Comparison of ENCODE assay signal across 8 cellular contexts in genomic region chr16:46688657-46689491, GRCh38. TPM values are rescaled to one million over a fixed set of nuclear protein-coding genes. Genes with fewer than 3 reads are reported as not detected.
A peak's percentile ranks its signal among the peaks of the same experiment; 100 is the strongest.
DNase-seq lines count a peak whose midpoint lies in the region; ATAC-seq, FAIRE-seq and TF ChIP-seq lines count a peak whose summit lies in the region.

TSS of gene VPS35 (minus strand) at chr16:46689178. CDS start at chr16:46689133, 45 bp downstream.

- intact Hi-C loops in left ventricle myocardium inferior (cut with micrococcal nuclease), result no loop called here
- intact Hi-C loops in prostate gland (cut with DNase I), result loop anchor here (2.0 to 10.0 kb wide), 2 partner anchors 116 to 142 kb away; partner anchors contain the start of gene C16orf87

- peak; percentile 84 for ATAC-seq in HG02870 (IDR thresholded peaks at IDR 0.05; ENCODE audit: unreplicated experiment)

- peak within 1 kb of the TSS; percentile 94 for H3K27ac ChIP-seq in left ventricle myocardium inferior (replicated peaks)
- H3K27ac ChIP-seq in prostate gland, result peak within 1 kb of the TSS; percentile 92 to 95

- in situ Hi-C loops in GM13976 (cut with MboI; ENCODE audit: low sequenced_read_pairs, unreplicated experiment), result no loop called here

- H3K36me3 ChIP-seq in left ventricle myocardium inferior, result no peaks in the 10 kb centered on the region
- H3K36me3 ChIP-seq in prostate gland, result no peaks in the 10 kb centered on the region

- TF ChIP-seq POLR2A in prostate gland (IDR thresholded peaks at IDR 0.05), result peak; percentile 89

- H3K9me3 ChIP-seq in left ventricle myocardium inferior (replicated peaks) (no peaks in the 10 kb centered on the region), prostate gland (no peaks in the 10 kb centered on the region)

- no peak for FAIRE-seq in urothelium cell line (lab: Jason Lieb, UNC)

- H3K4me1 ChIP-seq in left ventricle myocardium inferior, result peaks cover 72% of the 10 kb centered on the region
- H3K4me1 ChIP-seq in prostate gland (replicated peaks), result peaks cover 4% of the 10 kb centered on the region

- H3K27me3 ChIP-seq in left ventricle myocardium inferior (ENCODE audit: low read depth), result no peaks in the 10 kb centered on the region
- H3K27me3 ChIP-seq in prostate gland (replicated peaks; ENCODE audit: insufficient read depth), result no peaks in the 10 kb centered on the region

- WGBS in prostate gland, result under 1% methylated on average over 55 of the region's 60 CpGs

- H3K4me3 ChIP-seq in left ventricle myocardium inferior, result peak within 1 kb of the TSS; percentile 90
- H3K4me3 ChIP-seq in prostate gland, result peak within 1 kb of the TSS; percentile 71 to 74

- TF ChIP-seq CTCF in GM13976 (IDR thresholded peaks at IDR 0.05; ENCODE audit: borderline replicate concordance, control extremely low read depth, extremely low read depth, insufficient read depth, missing control alignments) (no peak), left ventricle myocardium inferior (IDR thresholded peaks at IDR 0.05; ENCODE audit: borderline replicate concordance) (no peak), prostate gland (IDR thresholded peaks at IDR 0.05) (no peak)

- DNase-seq in GM13976 (ENCODE audit: low spot score) (peak; percentile 96), NCI-H146 (lab: John Stamatoyannopoulos, UW) (peak; percentile 97), T-helper 1 cell (peak; percentile 99 to 100 (median 99)), amniotic stem cell (lab: John Stamatoyannopoulos, UW) (peak; percentile 98), left ventricle myocardium inferior (peak; percentile 100), prostate gland (ENCODE audit: low spot score) (peak; percentile 100), urothelium cell line (ENCODE audit: low spot score) (peak; percentile 97)

RNA-seq across cellular contexts. Expression of gene VPS35, which starts in this region (rescaled TPM):
- total RNA-seq in left ventricle myocardium inferior (74.6 TPM), prostate gland (100 to 1,000 TPM in 1 of 2 donors, 10 to 100 TPM in 1; 99.1 to 107 TPM)

Comparison
In these comparisons a context has a peak if more than half of its experiments do, and no peak if none do; other contexts are left out.
1. Peak in every context shown above with its lines: DNase-seq, ATAC-seq, H3K4me3 ChIP-seq and H3K27ac ChIP-seq.